In the genomic region with DNA sequence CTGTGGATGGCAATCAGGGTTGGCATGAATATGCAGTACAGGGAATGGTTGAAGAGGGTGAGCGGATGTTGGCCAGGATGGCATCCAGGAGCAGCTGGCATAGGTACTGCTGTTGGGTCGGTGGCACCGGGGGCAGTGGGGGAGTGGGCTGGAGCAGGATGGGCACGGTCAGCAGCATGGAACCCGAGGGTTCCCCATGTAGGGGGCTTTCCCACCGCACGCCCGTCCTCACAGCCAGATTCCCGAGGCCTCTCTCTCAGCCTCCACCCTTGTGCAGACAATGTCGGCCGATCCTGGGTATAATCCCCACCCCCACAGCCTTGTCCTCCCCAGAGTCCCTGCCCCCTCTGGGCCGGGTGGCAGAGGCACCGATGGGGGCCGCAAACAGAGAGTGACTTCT, we compare ENCODE assay signal across 8 cellular contexts. TPM values are rescaled to one million over a fixed set of nuclear protein-coding genes. Genes with fewer than 3 reads are reported as not detected.
DNase-seq lines count a peak whose midpoint lies in the region; ATAC-seq and TF ChIP-seq lines count a peak whose summit lies in the region.
"Not testable (repeated sequence)": the region's sequence is repeated elsewhere in the genome, so short reads cannot be mapped to it uniquely, and the experiment has no call there.
"Had no signal": no experiment of that assay in that cellular context is flagged by ENCODE, and none has a peak within 500 bp of the region (broad histone marks: within the 10 kb centered on the region; RNA-seq: fewer than 3 reads in every experiment).

No MANE protein-coding gene starts in this region.

- not testable (repeated sequence) for H3K27ac ChIP-seq in endodermal cell (ENCODE audit: low read depth, low read length); trophoblast cell (ENCODE audit: low read depth, low read length); aorta (ENCODE audit: low read depth in 1 of 2, low read length in 2 of 2)

- H3K4me3 Mint-ChIP-seq in chondrocyte (ENCODE audit: unreplicated experiment); endodermal cell: not testable (repeated sequence)

- not testable (repeated sequence) for H3K18ac ChIP-seq in trophoblast cell (ENCODE audit: low read length)

- not testable (repeated sequence) for H4K8ac ChIP-seq in trophoblast cell (ENCODE audit: low read depth, low read length)

- not testable (repeated sequence) for H3K9ac ChIP-seq in endodermal cell (ENCODE audit: extremely low read depth, low read length, poor library complexity, severe bottlenecking); trophoblast cell (ENCODE audit: low read length)

- not testable (repeated sequence) for H3K23ac ChIP-seq in trophoblast cell (ENCODE audit: low read length)

- not testable (repeated sequence) for H3K79me2 ChIP-seq in trophoblast cell (ENCODE audit: control insufficient read depth, insufficient read depth, low read length, poor library complexity)

- not testable (repeated sequence) for H2AFZ ChIP-seq in trophoblast cell (ENCODE audit: insufficient read depth, low read length, poor library complexity)

- not testable (repeated sequence) for H3K27me3 Mint-ChIP-seq in chondrocyte (ENCODE audit: low read depth); endodermal cell (ENCODE audit: insufficient read depth)

- H4K12ac ChIP-seq in trophoblast cell (ENCODE audit: low read depth, low read length): not testable (repeated sequence)

- not testable (repeated sequence) for H3K9me3 Mint-ChIP-seq in chondrocyte (ENCODE audit: low read depth); endodermal cell

- ATAC-seq in left lobe of liver: not testable (repeated sequence)
- peak; percentile 16 for ATAC-seq in aorta (ENCODE audit: low FRiP score)

- not testable (repeated sequence) for H3K27ac Mint-ChIP-seq in chondrocyte (ENCODE audit: unreplicated experiment); endodermal cell

- intact Hi-C loops in aorta (cut with DNase I): not testable (repeated sequence)

- not testable (repeated sequence) for H3K36me3 ChIP-seq in endodermal cell (ENCODE audit: control insufficient read depth, insufficient read depth, low read length); trophoblast cell (ENCODE audit: control insufficient read depth in 1 of 2, insufficient read depth in 2 of 2, low read length in 2 of 2); aorta (ENCODE audit: control insufficient read depth in 1 of 2, insufficient read depth in 2 of 2, low read length in 1 of 2)

- DNase-seq in chondrocyte (ENCODE audit: low spot score) (peak; percentile 75), endodermal cell (peak; percentile 27), islet precursor cell (peak; percentile 34), left lobe of liver (ENCODE audit: low spot score) (peak; percentile 36), mesenteric fat pad (ENCODE audit: low spot score) (peak; percentile 82), aorta (peak in 1 of 2 donors; percentile 60)
- DNase-seq in trophoblast cell: not testable (repeated sequence)

- not testable (repeated sequence) for TF ChIP-seq CTCF in chondrocyte (IDR thresholded peaks at IDR 0.05); endodermal cell (conservative IDR thresholded peaks at IDR 0.05)

- not testable (repeated sequence) for H3K4me1 ChIP-seq in endodermal cell (ENCODE audit: control insufficient read depth, insufficient read depth, low read length); trophoblast cell (ENCODE audit: control insufficient read depth in 1 of 2, insufficient read depth in 2 of 2, low read length in 2 of 2); aorta (ENCODE audit: control insufficient read depth in 1 of 2, insufficient read depth in 2 of 2, low read length in 2 of 2)

- not testable (repeated sequence) for H3K4me2 ChIP-seq in trophoblast cell (ENCODE audit: low read length)

- WGBS in endodermal cell (ENCODE audit: insufficient coverage in 1 of 2, insufficient read length in 1 of 2), 2 experiments: 92 to 94% methylated on average over 5 to 14 of the region's 14 CpGs
- no CpG with 5 or more reads among the region's 14 CpGs for WGBS in trophoblast cell (ENCODE audit: extremely low coverage, insufficient coverage, insufficient read length)
- 94% methylated on average over 13 to 14 of the region's 14 CpGs for WGBS in aorta, 2 donors

- H3K14ac ChIP-seq in trophoblast cell (ENCODE audit: low read length): not testable (repeated sequence)

- not testable (repeated sequence) for H3K27me3 ChIP-seq in endodermal cell (ENCODE audit: control insufficient read depth, insufficient read depth, low read length, poor library complexity, severe bottlenecking); trophoblast cell (ENCODE audit: insufficient read depth, low read length); aorta (ENCODE audit: control insufficient read depth in 1 of 2, insufficient read depth in 2 of 2, low read length in 1 of 2)

- not testable (repeated sequence) for H3K4me1 Mint-ChIP-seq in chondrocyte (ENCODE audit: low read depth); endodermal cell

- not testable (repeated sequence) for H3K36me3 Mint-ChIP-seq in chondrocyte (ENCODE audit: low read depth); endodermal cell (ENCODE audit: low read depth)

- peak overlapping the region; percentile 24 for H4K91ac ChIP-seq in trophoblast cell (ENCODE audit: low read depth, low read length)

- not testable (repeated sequence) for H2BK120ac ChIP-seq in trophoblast cell (ENCODE audit: insufficient read depth, low read length, poor library complexity)

- H2BK5ac ChIP-seq in trophoblast cell (ENCODE audit: low read depth, low read length, poor library complexity): not testable (repeated sequence)

- not testable (repeated sequence) for H3K4ac ChIP-seq in trophoblast cell (ENCODE audit: low read depth, low read length)

- not testable (repeated sequence) for H3K9me3 ChIP-seq in endodermal cell (ENCODE audit: control insufficient read depth, low read length); trophoblast cell (ENCODE audit: insufficient read depth, low read depth, low read length); aorta (ENCODE audit: control insufficient read depth, low read length)

- H3K4me3 ChIP-seq in endodermal cell (ENCODE audit: low read length); trophoblast cell (ENCODE audit: low read depth, low read length); aorta (ENCODE audit: low read length in 2 of 2): not testable (repeated sequence)

- H2BK12ac ChIP-seq in trophoblast cell (ENCODE audit: low read length): not testable (repeated sequence)

- peak overlapping the region; percentile 54 for H2AK5ac ChIP-seq in trophoblast cell (ENCODE audit: low read length)

- not testable (repeated sequence) for H3K79me1 ChIP-seq in trophoblast cell (ENCODE audit: low read length)

RNA-seq across cellular contexts. Expression of a gene that starts 9.2 kb away (rescaled TPM):
- total RNA-seq in chondrocyte (2.4 to 3.0 TPM (median 2.4 TPM) in 3 replicates), endodermal cell (10 to 100 TPM; 17.3 to 29.9 TPM), left lobe of liver (0.30 TPM), mesenteric fat pad (0.96 TPM), aorta (1 to 10 TPM; 1.4 to 5.3 TPM)
- 42.5 TPM for polyA plus RNA-seq in endodermal cell (2013, experiment 1 of 2)
- polyA plus RNA-seq in endodermal cell (2013, experiment 2 of 2): 46.0 TPM
- 5.9 and 7.4 TPM in 2 replicates for polyA plus RNA-seq in trophoblast cell (2013)
- 10 to 100 TPM in 1 of 2 donors, 1 to 10 TPM in 1; 3.3 to 11.3 TPM for polyA plus RNA-seq in aorta
- polyA plus RNA-seq: CD14-positive monocyte had no signal

RNA-seq across cellular contexts. Expression of a gene that starts 44.6 kb away (rescaled TPM):
- total RNA-seq in chondrocyte (96.5 to 112 TPM (median 109 TPM) in 3 replicates), endodermal cell (100 to 1,000 TPM; 133 to 144 TPM), left lobe of liver (60.2 TPM), mesenteric fat pad (37.3 TPM), aorta (10 to 100 TPM; 43.3 to 59.8 TPM)
- polyA plus RNA-seq in endodermal cell (2013, experiment 1 of 2): 105 TPM
- polyA plus RNA-seq in endodermal cell (2013, experiment 2 of 2): 98.1 TPM
- 166 and 179 TPM in 2 replicates for polyA plus RNA-seq in trophoblast cell (2013)
- 10 to 100 TPM; 44.8 to 70.9 TPM for polyA plus RNA-seq in aorta
